1 cellular context compared by ENCODE assay signal in the genomic region with DNA sequence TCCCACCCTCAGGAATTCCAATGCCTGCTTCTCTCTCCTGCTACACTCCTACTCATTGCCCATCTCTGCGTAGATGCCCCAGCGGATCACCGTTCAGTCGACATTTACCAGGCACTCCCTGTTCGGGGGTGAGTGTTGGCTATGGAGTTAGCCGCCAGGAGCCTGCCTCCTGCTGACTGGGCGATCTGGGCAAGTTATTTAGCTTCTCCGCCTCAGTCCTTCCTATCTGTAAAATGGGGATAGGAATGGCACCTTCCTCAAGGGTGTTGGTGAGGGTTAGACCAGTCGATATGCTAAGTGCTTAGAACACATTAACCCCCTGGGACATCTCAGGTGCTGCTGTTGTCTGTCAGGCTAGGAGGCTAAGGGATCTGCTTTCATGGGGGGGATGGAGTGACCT.
TF ChIP-seq lines count a peak whose summit lies in the region.

No MANE protein-coding gene starts in this region.

TF ChIP-seq in H1, 55 proteins besides CTCF, POLR2A, EP300 and RAD21:
- TF ChIP-seq KDM1A (IDR thresholded peaks at IDR 0.05; ENCODE audit: borderline replicate concordance, low read length) (peak; percentile 42; the same call in 1 of the 2 replicates), SIN3A (conservative IDR thresholded peaks at IDR 0.05 in 1 of 2, IDR thresholded peaks at IDR 0.05 in 1 of 2; ENCODE audit: low read depth in 1 of 2, low read length in 2 of 2) (no peak)
